ENCODE assay signal across 1 cellular context in genomic region chr2:96320326-96321229, GRCh38.
TF ChIP-seq lines count a peak whose summit lies in the region.

No MANE protein-coding gene starts in this region.

TF ChIP-seq in HCT116, 20 proteins besides CTCF, POLR2A, EP300 and RAD21 (continued from another document):
- TF ChIP-seq REST (IDR thresholded peaks at IDR 0.05; ENCODE audit: low read depth): no peak
- TF ChIP-seq CEBPB (IDR thresholded peaks at IDR 0.05; ENCODE audit: low read depth): no peak
TF ChIP-seq in HCT116: peak in this region for 0.
